Comparison of ENCODE assay signal across 7 cellular contexts in the genomic region with DNA sequence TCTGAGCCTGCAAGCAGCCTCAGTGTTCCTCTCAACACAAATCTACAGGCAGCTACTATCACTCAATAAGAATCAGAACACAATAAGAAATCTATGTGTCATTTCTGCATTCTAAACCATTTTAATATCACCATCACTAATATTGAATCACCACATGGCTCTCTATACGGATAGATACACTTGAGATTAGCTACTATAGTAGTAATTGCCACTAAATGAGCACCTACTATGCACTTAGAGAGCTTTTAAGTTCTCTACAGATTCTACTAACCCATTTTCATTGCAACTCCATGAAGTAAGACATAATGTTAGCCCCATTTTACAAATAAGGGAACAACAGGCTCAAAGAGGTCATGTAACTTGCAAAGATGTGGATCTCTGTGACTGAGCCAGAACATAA.
"Had no signal": no experiment of that assay in that cellular context is flagged by ENCODE, and none has a peak within 500 bp of the region (broad histone marks: within the 10 kb centered on the region; RNA-seq: fewer than 3 reads in every experiment).

No MANE protein-coding gene starts in this region.

- H3K4me3 ChIP-seq: GM23338, K562 had no signal

- DNase-seq: H9, HCEC 1CT, HFFc6, IMR-90, KG1 had no signal

- ATAC-seq: GM23338, K562 had no signal

- H3K4me3 Mint-ChIP-seq: GM23338, H9, HFFc6 had no signal

- H3K4me2 ChIP-seq: GM23338 had no signal

- H2AFZ ChIP-seq: GM23338 had no signal

- H3K4me1 Mint-ChIP-seq: GM23338, H9 had no signal

- H3K27ac Mint-ChIP-seq: GM23338, H9, HFFc6 had no signal

- H3K9me3 Mint-ChIP-seq: GM23338, H9 had no signal
